ENCODE assay signal across 1 cellular context in the genomic region with DNA sequence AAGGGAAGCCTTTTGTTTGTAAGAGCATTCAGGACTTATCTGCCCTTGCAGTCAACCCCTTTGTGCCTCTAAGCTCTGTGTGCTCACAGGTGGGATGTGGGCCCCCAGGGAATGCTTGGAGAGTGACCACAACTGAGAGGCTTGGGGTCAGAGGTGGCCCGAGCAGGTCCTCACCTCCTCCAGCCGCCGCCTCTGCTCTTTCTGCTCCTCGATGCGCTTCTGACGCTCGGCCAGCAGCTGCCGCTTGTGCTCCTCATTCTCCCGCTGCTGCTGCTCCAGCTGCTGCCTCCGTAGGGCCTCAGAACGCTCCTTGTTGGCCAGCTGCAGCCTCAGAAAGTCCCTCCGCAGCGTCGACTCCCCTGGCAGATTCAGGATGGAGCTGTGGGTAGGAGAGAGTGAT.
TF ChIP-seq lines count a peak whose summit lies in the region.

No MANE protein-coding gene starts in this region.

TF ChIP-seq in HepG2, 621 proteins besides CTCF, POLR2A, EP300 and RAD21 (continued from another document):
- TF ChIP-seq, protein P1, sequence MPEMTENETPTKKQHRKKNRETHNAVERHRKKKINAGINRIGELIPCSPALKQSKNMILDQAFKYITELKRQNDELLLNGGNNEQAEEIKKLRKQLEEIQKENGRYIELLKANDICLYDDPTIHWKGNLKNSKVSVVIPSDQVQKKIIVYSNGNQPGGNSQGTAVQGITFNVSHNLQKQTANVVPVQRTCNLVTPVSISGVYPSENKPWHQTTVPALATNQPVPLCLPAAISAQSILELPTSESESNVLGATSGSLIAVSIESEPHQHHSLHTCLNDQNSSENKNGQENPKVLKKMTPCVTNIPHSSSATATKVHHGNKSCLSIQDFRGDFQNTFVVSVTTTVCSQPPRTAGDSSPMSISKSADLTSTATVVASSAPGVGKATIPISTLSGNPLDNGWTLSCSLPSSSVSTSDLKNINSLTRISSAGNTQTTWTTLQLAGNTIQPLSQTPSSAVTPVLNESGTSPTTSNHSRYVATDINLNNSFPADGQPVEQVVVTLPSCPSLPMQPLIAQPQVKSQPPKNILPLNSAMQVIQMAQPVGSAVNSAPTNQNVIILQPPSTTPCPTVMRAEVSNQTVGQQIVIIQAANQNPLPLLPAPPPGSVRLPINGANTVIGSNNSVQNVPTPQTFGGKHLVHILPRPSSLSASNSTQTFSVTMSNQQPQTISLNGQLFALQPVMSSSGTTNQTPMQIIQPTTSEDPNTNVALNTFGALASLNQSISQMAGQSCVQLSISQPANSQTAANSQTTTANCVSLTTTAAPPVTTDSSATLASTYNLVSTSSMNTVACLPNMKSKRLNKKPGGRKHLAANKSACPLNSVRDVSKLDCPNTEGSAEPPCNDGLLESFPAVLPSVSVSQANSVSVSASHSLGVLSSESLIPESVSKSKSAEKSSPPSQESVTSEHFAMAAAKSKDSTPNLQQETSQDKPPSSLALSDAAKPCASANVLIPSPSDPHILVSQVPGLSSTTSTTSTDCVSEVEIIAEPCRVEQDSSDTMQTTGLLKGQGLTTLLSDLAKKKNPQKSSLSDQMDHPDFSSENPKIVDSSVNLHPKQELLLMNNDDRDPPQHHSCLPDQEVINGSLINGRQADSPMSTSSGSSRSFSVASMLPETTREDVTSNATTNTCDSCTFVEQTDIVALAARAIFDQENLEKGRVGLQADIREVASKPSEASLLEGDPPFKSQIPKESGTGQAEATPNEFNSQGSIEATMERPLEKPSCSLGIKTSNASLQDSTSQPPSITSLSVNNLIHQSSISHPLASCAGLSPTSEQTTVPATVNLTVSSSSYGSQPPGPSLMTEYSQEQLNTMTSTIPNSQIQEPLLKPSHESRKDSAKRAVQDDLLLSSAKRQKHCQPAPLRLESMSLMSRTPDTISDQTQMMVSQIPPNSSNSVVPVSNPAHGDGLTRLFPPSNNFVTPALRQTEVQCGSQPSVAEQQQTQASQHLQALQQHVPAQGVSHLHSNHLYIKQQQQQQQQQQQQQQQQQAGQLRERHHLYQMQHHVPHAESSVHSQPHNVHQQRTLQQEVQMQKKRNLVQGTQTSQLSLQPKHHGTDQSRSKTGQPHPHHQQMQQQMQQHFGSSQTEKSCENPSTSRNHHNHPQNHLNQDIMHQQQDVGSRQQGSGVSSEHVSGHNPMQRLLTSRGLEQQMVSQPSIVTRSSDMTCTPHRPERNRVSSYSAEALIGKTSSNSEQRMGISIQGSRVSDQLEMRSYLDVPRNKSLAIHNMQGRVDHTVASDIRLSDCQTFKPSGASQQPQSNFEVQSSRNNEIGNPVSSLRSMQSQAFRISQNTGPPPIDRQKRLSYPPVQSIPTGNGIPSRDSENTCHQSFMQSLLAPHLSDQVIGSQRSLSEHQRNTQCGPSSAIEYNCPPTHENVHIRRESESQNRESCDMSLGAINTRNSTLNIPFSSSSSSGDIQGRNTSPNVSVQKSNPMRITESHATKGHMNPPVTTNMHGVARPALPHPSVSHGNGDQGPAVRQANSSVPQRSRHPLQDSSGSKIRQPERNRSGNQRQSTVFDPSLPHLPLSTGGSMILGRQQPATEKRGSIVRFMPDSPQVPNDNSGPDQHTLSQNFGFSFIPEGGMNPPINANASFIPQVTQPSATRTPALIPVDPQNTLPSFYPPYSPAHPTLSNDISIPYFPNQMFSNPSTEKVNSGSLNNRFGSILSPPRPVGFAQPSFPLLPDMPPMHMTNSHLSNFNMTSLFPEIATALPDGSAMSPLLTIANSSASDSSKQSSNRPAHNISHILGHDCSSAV (CRISPR knock-in tag; IDR thresholded peaks at IDR 0.05; ENCODE audit: borderline replicate concordance) = no peak
- TF ChIP-seq, protein P2, sequence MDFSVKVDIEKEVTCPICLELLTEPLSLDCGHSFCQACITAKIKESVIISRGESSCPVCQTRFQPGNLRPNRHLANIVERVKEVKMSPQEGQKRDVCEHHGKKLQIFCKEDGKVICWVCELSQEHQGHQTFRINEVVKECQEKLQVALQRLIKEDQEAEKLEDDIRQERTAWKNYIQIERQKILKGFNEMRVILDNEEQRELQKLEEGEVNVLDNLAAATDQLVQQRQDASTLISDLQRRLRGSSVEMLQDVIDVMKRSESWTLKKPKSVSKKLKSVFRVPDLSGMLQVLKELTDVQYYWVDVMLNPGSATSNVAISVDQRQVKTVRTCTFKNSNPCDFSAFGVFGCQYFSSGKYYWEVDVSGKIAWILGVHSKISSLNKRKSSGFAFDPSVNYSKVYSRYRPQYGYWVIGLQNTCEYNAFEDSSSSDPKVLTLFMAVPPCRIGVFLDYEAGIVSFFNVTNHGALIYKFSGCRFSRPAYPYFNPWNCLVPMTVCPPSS (IDR thresholded peaks at IDR 0.05) = no peak
- TF ChIP-seq NCOA2 (CRISPR knock-in tag; IDR thresholded peaks at IDR 0.05) = peak; percentile 82
- no peak for TF ChIP-seq JDP2 (CRISPR knock-in tag; IDR thresholded peaks at IDR 0.05; ENCODE audit: borderline replicate concordance)
- peak; percentile 46 for TF ChIP-seq ZNF263 (CRISPR knock-in tag; IDR thresholded peaks at IDR 0.05)
- TF ChIP-seq ZNF205 (CRISPR knock-in tag; IDR thresholded peaks at IDR 0.05) = 0 out of 2 replicates have a peak, but pooled peaks have one; percentile 20
- peak; percentile 78 for TF ChIP-seq TCF7 (IDR thresholded peaks at IDR 0.05; ENCODE audit: low read depth)
- TF ChIP-seq KDM3A (CRISPR knock-in tag; IDR thresholded peaks at IDR 0.05; ENCODE audit: low read depth) = 0 out of 2 replicates have a peak, but pooled peaks have one; percentile 39
- TF ChIP-seq, protein P3, sequence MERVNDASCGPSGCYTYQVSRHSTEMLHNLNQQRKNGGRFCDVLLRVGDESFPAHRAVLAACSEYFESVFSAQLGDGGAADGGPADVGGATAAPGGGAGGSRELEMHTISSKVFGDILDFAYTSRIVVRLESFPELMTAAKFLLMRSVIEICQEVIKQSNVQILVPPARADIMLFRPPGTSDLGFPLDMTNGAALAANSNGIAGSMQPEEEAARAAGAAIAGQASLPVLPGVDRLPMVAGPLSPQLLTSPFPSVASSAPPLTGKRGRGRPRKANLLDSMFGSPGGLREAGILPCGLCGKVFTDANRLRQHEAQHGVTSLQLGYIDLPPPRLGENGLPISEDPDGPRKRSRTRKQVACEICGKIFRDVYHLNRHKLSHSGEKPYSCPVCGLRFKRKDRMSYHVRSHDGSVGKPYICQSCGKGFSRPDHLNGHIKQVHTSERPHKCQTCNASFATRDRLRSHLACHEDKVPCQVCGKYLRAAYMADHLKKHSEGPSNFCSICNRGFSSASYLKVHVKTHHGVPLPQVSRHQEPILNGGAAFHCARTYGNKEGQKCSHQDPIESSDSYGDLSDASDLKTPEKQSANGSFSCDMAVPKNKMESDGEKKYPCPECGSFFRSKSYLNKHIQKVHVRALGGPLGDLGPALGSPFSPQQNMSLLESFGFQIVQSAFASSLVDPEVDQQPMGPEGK (CRISPR knock-in tag; IDR thresholded peaks at IDR 0.05) = peak; percentile 71
- TF ChIP-seq SOX13 (IDR thresholded peaks at IDR 0.05) = 0 out of 2 replicates have a peak, but pooled peaks have one; percentile 19
- TF ChIP-seq SOX13 (CRISPR knock-in tag; conservative IDR thresholded peaks at IDR 0.05 in 1 of 2, IDR thresholded peaks at IDR 0.05 in 1 of 2) = peak in 1 of 2 experiments; percentile 90; a peak in 2 of 4 replicates
- TF ChIP-seq HOXA3 (CRISPR knock-in tag; IDR thresholded peaks at IDR 0.05) = 0 out of 2 replicates have a peak, but pooled peaks have one; percentile 23
- peak; percentile 44; the same call in 1 of the 2 replicates for TF ChIP-seq NR2C2 (CRISPR knock-in tag; IDR thresholded peaks at IDR 0.05; ENCODE audit: borderline replicate concordance)
- TF ChIP-seq ZC3H13 (CRISPR knock-in tag; IDR thresholded peaks at IDR 0.05) = no peak
- TF ChIP-seq HNRNPLL (IDR thresholded peaks at IDR 0.05; ENCODE audit: low read depth, low read length, poor library complexity, severe bottlenecking) = peak; percentile 98
- TF ChIP-seq CBX5 (CRISPR knock-in tag; IDR thresholded peaks at IDR 0.05; ENCODE audit: borderline replicate concordance) = peak; percentile 54; the same call in 1 of the 2 replicates
- no peak for TF ChIP-seq ZNF235 (CRISPR knock-in tag; IDR thresholded peaks at IDR 0.05; ENCODE audit: borderline replicate concordance)
- TF ChIP-seq ZMYM4 (CRISPR knock-in tag; IDR thresholded peaks at IDR 0.05) = 0 out of 2 replicates have a peak, but pooled peaks have one; percentile 38
- TF ChIP-seq RARA (CRISPR knock-in tag; IDR thresholded peaks at IDR 0.05) = 0 out of 2 replicates have a peak, but pooled peaks have one; percentile 50
- TF ChIP-seq, protein P4, sequence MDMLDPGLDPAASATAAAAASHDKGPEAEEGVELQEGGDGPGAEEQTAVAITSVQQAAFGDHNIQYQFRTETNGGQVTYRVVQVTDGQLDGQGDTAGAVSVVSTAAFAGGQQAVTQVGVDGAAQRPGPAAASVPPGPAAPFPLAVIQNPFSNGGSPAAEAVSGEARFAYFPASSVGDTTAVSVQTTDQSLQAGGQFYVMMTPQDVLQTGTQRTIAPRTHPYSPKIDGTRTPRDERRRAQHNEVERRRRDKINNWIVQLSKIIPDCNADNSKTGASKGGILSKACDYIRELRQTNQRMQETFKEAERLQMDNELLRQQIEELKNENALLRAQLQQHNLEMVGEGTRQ (IDR thresholded peaks at IDR 0.05; ENCODE audit: low read depth, low read length) = no peak
- TF ChIP-seq, protein P4 (CRISPR knock-in tag; IDR thresholded peaks at IDR 0.05; ENCODE audit: borderline replicate concordance) = no peak
